ENCODE assay signal across 1 cellular context in the genomic region with DNA sequence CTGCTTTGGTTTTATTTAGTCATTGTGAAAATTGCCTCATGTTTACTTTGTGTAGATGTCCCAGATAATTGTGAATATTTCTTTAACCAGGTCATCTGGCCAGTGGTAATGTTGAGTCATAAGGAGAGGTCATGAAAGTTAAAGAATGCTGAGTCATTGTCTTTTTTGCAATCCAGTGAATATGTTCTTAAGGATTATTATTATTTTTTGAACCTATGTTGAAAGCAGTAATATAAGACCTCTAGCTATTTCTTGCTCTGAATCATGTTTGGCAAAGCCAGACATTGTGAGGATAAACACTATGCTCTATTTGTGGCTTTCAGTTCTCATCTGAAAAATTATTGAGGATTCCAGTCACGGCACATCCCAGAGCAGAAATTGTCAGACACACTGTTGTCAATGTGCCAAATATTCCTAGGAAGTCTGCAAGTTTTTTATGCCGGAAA.
TF ChIP-seq lines count a peak whose summit lies in the region.

No MANE protein-coding gene starts in this region.

TF ChIP-seq in K562, 482 proteins besides CTCF, POLR2A, EP300 and RAD21 (continued from another document and continues in another):
- TF ChIP-seq, protein P1, sequence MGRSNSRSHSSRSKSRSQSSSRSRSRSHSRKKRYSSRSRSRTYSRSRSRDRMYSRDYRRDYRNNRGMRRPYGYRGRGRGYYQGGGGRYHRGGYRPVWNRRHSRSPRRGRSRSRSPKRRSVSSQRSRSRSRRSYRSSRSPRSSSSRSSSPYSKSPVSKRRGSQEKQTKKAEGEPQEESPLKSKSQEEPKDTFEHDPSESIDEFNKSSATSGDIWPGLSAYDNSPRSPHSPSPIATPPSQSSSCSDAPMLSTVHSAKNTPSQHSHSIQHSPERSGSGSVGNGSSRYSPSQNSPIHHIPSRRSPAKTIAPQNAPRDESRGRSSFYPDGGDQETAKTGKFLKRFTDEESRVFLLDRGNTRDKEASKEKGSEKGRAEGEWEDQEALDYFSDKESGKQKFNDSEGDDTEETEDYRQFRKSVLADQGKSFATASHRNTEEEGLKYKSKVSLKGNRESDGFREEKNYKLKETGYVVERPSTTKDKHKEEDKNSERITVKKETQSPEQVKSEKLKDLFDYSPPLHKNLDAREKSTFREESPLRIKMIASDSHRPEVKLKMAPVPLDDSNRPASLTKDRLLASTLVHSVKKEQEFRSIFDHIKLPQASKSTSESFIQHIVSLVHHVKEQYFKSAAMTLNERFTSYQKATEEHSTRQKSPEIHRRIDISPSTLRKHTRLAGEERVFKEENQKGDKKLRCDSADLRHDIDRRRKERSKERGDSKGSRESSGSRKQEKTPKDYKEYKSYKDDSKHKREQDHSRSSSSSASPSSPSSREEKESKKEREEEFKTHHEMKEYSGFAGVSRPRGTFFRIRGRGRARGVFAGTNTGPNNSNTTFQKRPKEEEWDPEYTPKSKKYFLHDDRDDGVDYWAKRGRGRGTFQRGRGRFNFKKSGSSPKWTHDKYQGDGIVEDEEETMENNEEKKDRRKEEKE (IDR thresholded peaks at IDR 0.05; ENCODE audit: borderline replicate concordance in 1 of 2, control insufficient read depth in 1 of 2, low read depth in 2 of 2, low read length in 1 of 2): no peak
- peak; percentile 88 for TF ChIP-seq MAFF (IDR thresholded peaks at IDR 0.05; ENCODE audit: low read length)
- TF ChIP-seq SMARCC2 (IDR thresholded peaks at IDR 0.05; ENCODE audit: low read depth): peak; percentile 18; the same call in 1 of the 2 replicates
- no peak for TF ChIP-seq SRSF3 (IDR thresholded peaks at IDR 0.05; ENCODE audit: insufficient read depth, low read length)
- TF ChIP-seq ZEB2 (IDR thresholded peaks at IDR 0.05): no peak
- TF ChIP-seq, protein P2, sequence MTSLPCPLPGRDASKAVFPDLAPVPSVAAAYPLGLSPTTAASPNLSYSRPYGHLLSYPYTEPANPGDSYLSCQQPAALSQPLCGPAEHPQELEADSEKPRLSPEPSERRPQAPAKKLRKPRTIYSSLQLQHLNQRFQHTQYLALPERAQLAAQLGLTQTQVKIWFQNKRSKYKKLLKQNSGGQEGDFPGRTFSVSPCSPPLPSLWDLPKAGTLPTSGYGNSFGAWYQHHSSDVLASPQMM (CRISPR knock-in tag; IDR thresholded peaks at IDR 0.05): no peak
- TF ChIP-seq HOXB6 (CRISPR knock-in tag; IDR thresholded peaks at IDR 0.05; ENCODE audit: borderline replicate concordance): no peak
- TF ChIP-seq MAFK (IDR thresholded peaks at IDR 0.05; ENCODE audit: low read length): peak; percentile 90
- TF ChIP-seq TAF15 (IDR thresholded peaks at IDR 0.05; ENCODE audit: low read depth, low read length): no peak
- no peak for TF ChIP-seq ZNF217 (CRISPR knock-in tag; IDR thresholded peaks at IDR 0.05)
- TF ChIP-seq NEUROD1 (IDR thresholded peaks at IDR 0.05; ENCODE audit: borderline replicate concordance, low read depth, low read length, partially characterized antibody): no peak
- TF ChIP-seq SOX6 (IDR thresholded peaks at IDR 0.05): no peak
- no peak for TF ChIP-seq ZNF717 (CRISPR knock-in tag; IDR thresholded peaks at IDR 0.05)
- TF ChIP-seq, protein P3, sequence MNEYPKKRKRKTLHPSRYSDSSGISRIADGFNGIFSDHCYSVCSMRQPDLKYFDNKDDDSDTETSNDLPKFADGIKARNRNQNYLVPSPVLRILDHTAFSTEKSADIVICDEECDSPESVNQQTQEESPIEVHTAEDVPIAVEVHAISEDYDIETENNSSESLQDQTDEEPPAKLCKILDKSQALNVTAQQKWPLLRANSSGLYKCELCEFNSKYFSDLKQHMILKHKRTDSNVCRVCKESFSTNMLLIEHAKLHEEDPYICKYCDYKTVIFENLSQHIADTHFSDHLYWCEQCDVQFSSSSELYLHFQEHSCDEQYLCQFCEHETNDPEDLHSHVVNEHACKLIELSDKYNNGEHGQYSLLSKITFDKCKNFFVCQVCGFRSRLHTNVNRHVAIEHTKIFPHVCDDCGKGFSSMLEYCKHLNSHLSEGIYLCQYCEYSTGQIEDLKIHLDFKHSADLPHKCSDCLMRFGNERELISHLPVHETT (CRISPR knock-in tag; conservative IDR thresholded peaks at IDR 0.05 in 1 of 2, IDR thresholded peaks at IDR 0.05 in 1 of 2): no peak
- no peak for TF ChIP-seq WHSC1 (IDR thresholded peaks at IDR 0.05; ENCODE audit: low read length)
- TF ChIP-seq NCOA1 (IDR thresholded peaks at IDR 0.05; ENCODE audit: low read depth): no peak
- TF ChIP-seq NFE2L1 (tag; IDR thresholded peaks at IDR 0.05; ENCODE audit: borderline replicate concordance, low read depth): peak; percentile 86
- TF ChIP-seq NR1H2 (CRISPR knock-in tag; IDR thresholded peaks at IDR 0.05): no peak
- TF ChIP-seq BRCA1 (IDR thresholded peaks at IDR 0.05): no peak
- no peak for TF ChIP-seq BRCA1 (CRISPR knock-in tag; IDR thresholded peaks at IDR 0.05)
- TF ChIP-seq ZC3H11A (IDR thresholded peaks at IDR 0.05; ENCODE audit: low read depth, low read length): no peak
- TF ChIP-seq ZNF143 (CRISPR knock-in tag; IDR thresholded peaks at IDR 0.05): no peak
- TF ChIP-seq, protein P4, sequence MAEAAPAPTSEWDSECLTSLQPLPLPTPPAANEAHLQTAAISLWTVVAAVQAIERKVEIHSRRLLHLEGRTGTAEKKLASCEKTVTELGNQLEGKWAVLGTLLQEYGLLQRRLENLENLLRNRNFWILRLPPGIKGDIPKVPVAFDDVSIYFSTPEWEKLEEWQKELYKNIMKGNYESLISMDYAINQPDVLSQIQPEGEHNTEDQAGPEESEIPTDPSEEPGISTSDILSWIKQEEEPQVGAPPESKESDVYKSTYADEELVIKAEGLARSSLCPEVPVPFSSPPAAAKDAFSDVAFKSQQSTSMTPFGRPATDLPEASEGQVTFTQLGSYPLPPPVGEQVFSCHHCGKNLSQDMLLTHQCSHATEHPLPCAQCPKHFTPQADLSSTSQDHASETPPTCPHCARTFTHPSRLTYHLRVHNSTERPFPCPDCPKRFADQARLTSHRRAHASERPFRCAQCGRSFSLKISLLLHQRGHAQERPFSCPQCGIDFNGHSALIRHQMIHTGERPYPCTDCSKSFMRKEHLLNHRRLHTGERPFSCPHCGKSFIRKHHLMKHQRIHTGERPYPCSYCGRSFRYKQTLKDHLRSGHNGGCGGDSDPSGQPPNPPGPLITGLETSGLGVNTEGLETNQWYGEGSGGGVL (CRISPR knock-in tag; IDR thresholded peaks at IDR 0.05): no peak
- peak; percentile 88 for TF ChIP-seq C11orf30 (IDR thresholded peaks at IDR 0.05; ENCODE audit: low read depth)
- TF ChIP-seq, protein P5, sequence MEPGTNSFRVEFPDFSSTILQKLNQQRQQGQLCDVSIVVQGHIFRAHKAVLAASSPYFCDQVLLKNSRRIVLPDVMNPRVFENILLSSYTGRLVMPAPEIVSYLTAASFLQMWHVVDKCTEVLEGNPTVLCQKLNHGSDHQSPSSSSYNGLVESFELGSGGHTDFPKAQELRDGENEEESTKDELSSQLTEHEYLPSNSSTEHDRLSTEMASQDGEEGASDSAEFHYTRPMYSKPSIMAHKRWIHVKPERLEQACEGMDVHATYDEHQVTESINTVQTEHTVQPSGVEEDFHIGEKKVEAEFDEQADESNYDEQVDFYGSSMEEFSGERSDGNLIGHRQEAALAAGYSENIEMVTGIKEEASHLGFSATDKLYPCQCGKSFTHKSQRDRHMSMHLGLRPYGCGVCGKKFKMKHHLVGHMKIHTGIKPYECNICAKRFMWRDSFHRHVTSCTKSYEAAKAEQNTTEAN (CRISPR knock-in tag; IDR thresholded peaks at IDR 0.05): no peak
- TF ChIP-seq, protein P6, sequence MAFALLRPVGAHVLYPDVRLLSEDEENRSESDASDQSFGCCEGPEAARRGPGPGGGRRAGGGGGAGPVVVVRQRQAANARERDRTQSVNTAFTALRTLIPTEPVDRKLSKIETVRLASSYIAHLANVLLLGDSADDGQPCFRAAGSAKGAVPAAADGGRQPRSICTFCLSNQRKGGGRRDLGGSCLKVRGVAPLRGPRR (CRISPR knock-in tag; IDR thresholded peaks at IDR 0.05): no peak
- TF ChIP-seq FOXK2 (conservative IDR thresholded peaks at IDR 0.05 in 1 of 2, IDR thresholded peaks at IDR 0.05 in 1 of 2; ENCODE audit: low read depth in 2 of 2): no peak
- no peak for TF ChIP-seq FUS (optimal IDR thresholded peaks at IDR 0.05; ENCODE audit: low read depth, low read length)
- TF ChIP-seq SMARCE1 (IDR thresholded peaks at IDR 0.05): peak; percentile 42; the same call in 1 of the 2 replicates
- TF ChIP-seq, protein P7, sequence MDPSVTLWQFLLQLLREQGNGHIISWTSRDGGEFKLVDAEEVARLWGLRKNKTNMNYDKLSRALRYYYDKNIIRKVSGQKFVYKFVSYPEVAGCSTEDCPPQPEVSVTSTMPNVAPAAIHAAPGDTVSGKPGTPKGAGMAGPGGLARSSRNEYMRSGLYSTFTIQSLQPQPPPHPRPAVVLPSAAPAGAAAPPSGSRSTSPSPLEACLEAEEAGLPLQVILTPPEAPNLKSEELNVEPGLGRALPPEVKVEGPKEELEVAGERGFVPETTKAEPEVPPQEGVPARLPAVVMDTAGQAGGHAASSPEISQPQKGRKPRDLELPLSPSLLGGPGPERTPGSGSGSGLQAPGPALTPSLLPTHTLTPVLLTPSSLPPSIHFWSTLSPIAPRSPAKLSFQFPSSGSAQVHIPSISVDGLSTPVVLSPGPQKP (CRISPR knock-in tag; IDR thresholded peaks at IDR 0.05): no peak
- TF ChIP-seq, protein P8, sequence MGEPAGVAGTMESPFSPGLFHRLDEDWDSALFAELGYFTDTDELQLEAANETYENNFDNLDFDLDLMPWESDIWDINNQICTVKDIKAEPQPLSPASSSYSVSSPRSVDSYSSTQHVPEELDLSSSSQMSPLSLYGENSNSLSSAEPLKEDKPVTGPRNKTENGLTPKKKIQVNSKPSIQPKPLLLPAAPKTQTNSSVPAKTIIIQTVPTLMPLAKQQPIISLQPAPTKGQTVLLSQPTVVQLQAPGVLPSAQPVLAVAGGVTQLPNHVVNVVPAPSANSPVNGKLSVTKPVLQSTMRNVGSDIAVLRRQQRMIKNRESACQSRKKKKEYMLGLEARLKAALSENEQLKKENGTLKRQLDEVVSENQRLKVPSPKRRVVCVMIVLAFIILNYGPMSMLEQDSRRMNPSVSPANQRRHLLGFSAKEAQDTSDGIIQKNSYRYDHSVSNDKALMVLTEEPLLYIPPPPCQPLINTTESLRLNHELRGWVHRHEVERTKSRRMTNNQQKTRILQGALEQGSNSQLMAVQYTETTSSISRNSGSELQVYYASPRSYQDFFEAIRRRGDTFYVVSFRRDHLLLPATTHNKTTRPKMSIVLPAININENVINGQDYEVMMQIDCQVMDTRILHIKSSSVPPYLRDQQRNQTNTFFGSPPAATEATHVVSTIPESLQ (CRISPR knock-in tag; IDR thresholded peaks at IDR 0.05): no peak
- TF ChIP-seq, protein P9, sequence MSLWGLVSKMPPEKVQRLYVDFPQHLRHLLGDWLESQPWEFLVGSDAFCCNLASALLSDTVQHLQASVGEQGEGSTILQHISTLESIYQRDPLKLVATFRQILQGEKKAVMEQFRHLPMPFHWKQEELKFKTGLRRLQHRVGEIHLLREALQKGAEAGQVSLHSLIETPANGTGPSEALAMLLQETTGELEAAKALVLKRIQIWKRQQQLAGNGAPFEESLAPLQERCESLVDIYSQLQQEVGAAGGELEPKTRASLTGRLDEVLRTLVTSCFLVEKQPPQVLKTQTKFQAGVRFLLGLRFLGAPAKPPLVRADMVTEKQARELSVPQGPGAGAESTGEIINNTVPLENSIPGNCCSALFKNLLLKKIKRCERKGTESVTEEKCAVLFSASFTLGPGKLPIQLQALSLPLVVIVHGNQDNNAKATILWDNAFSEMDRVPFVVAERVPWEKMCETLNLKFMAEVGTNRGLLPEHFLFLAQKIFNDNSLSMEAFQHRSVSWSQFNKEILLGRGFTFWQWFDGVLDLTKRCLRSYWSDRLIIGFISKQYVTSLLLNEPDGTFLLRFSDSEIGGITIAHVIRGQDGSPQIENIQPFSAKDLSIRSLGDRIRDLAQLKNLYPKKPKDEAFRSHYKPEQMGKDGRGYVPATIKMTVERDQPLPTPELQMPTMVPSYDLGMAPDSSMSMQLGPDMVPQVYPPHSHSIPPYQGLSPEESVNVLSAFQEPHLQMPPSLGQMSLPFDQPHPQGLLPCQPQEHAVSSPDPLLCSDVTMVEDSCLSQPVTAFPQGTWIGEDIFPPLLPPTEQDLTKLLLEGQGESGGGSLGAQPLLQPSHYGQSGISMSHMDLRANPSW (CRISPR knock-in tag; IDR thresholded peaks at IDR 0.05): no peak
- TF ChIP-seq JUN (IDR thresholded peaks at IDR 0.05; ENCODE audit: borderline replicate concordance, low read depth, low read length): peak; percentile 32; the same call in 1 of the 2 replicates
- no peak for TF ChIP-seq JUN (CRISPR knock-in tag; IDR thresholded peaks at IDR 0.05; ENCODE audit: borderline replicate concordance)
- no peak for TF ChIP-seq EP400 (IDR thresholded peaks at IDR 0.05)
- no peak for TF ChIP-seq ELF1 (tag; IDR thresholded peaks at IDR 0.05)
- 0 out of 2 replicates have a peak, but pooled peaks have one; percentile 21 for TF ChIP-seq CEBPB (tag; IDR thresholded peaks at IDR 0.05)
- TF ChIP-seq, protein P10, sequence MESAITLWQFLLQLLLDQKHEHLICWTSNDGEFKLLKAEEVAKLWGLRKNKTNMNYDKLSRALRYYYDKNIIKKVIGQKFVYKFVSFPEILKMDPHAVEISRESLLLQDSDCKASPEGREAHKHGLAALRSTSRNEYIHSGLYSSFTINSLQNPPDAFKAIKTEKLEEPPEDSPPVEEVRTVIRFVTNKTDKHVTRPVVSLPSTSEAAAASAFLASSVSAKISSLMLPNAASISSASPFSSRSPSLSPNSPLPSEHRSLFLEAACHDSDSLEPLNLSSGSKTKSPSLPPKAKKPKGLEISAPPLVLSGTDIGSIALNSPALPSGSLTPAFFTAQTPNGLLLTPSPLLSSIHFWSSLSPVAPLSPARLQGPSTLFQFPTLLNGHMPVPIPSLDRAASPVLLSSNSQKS (CRISPR knock-in tag; IDR thresholded peaks at IDR 0.05): no peak
- peak; percentile 34; the same call in 1 of the 2 replicates for TF ChIP-seq JUND (IDR thresholded peaks at IDR 0.05; ENCODE audit: borderline replicate concordance, low read depth, low read length)
- TF ChIP-seq JUND (tag; IDR thresholded peaks at IDR 0.05; ENCODE audit: borderline replicate concordance, low read depth, low read length): peak; percentile 80
- TF ChIP-seq ZNF316 (IDR thresholded peaks at IDR 0.05): peak; percentile 93
- TF ChIP-seq MAFG (tag; conservative IDR thresholded peaks at IDR 0.05): peak; percentile 93
- TF ChIP-seq, protein P11, sequence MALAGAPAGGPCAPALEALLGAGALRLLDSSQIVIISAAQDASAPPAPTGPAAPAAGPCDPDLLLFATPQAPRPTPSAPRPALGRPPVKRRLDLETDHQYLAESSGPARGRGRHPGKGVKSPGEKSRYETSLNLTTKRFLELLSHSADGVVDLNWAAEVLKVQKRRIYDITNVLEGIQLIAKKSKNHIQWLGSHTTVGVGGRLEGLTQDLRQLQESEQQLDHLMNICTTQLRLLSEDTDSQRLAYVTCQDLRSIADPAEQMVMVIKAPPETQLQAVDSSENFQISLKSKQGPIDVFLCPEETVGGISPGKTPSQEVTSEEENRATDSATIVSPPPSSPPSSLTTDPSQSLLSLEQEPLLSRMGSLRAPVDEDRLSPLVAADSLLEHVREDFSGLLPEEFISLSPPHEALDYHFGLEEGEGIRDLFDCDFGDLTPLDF (CRISPR knock-in tag; IDR thresholded peaks at IDR 0.05): no peak
- TF ChIP-seq NR2C2 (CRISPR knock-in tag; IDR thresholded peaks at IDR 0.05): no peak
- peak; percentile 36; the same call in 1 of the 2 replicates for TF ChIP-seq NR2C2 (tag; IDR thresholded peaks at IDR 0.05)
- TF ChIP-seq ZFP30 (CRISPR knock-in tag; IDR thresholded peaks at IDR 0.05; ENCODE audit: borderline replicate concordance): no peak
- no peak for TF ChIP-seq CEBPG (CRISPR knock-in tag; IDR thresholded peaks at IDR 0.05)
- TF ChIP-seq CEBPG (tag; conservative IDR thresholded peaks at IDR 0.05 in 1 of 2, IDR thresholded peaks at IDR 0.05 in 1 of 2): peak in 1 of 2 experiments; percentile 48; a peak in 1 of 4 replicates
- no peak for TF ChIP-seq XRCC5 (IDR thresholded peaks at IDR 0.05; ENCODE audit: low read depth, low read length)
- TF ChIP-seq ARID1B (IDR thresholded peaks at IDR 0.05): peak; percentile 48
- no peak for TF ChIP-seq CHD2 (IDR thresholded peaks at IDR 0.05; ENCODE audit: low read depth, low read length)
